ENCODE assay signal across 11 cellular contexts in the genomic region with DNA sequence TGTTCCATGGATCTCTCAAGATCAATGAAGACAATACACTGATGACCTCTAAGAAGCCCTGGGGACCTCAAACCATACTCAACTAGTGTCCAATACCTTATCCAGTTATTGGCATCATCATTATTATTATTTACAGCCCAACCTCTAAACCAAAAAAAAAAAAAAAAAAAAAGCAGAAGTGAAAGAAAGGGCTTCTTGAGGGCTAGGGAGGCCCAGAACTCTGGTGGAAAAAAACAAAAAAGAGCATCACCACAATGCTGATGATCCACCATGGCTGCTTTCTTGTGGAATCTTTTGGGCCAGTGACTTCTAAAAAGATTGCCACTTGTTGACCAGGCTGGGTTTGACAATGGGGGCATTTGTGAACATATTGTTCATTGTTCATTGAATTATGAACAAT.
DNase-seq lines count a peak whose midpoint lies in the region; ATAC-seq and TF ChIP-seq lines count a peak whose summit lies in the region.
"Had no signal": no experiment of that assay in that cellular context is flagged by ENCODE, and none has a peak within 500 bp of the region (broad histone marks: within the 10 kb centered on the region; RNA-seq: fewer than 3 reads in every experiment).

No MANE protein-coding gene starts in this region.

- ATAC-seq in GM18511 (IDR thresholded peaks at IDR 0.05; ENCODE audit: unreplicated experiment) = peak; percentile 65
- peak; percentile 73 for ATAC-seq in GM21447 (IDR thresholded peaks at IDR 0.05; ENCODE audit: unreplicated experiment)
- ATAC-seq in HG03139 (IDR thresholded peaks at IDR 0.05; ENCODE audit: unreplicated experiment) = peak; percentile 58
- ATAC-seq: stimulated activated naive CD8-positive, alpha-beta T cell treated with anti-CD3 and anti-CD28 coated beads, Interleukin-15, Interleukin-2, amounts not matched to agents 100 U/mL and 50 U/mL, for 24 hours had no signal

- no peak for TF ChIP-seq POLR2A in transverse colon (IDR thresholded peaks at IDR 0.05)

- TF ChIP-seq EP300 in transverse colon (IDR thresholded peaks at IDR 0.05; ENCODE audit: low read depth) = no peak

- DNase-seq in OCI-M1 (lab: John Stamatoyannopoulos, UW) = peak; percentile 48
- no peak for DNase-seq in transverse colon
- DNase-seq in NCI-H1092 treated with DMSO at 0.1 percent for 48 hours (lab: John Stamatoyannopoulos, UW) = no peak
- no peak for DNase-seq in foreskin melanocyte
- DNase-seq in mesenteric fat pad (ENCODE audit: low spot score) = no peak
- DNase-seq: activated CD4-positive, alpha-beta memory T cell treated with anti-CD3 and anti-CD28 coated beads for 36 hours; SHP77; stimulated activated naive CD8-positive, alpha-beta T cell treated with anti-CD3 and anti-CD28 coated beads, Interleukin-15, Interleukin-2, amounts not matched to agents 100 U/mL and 50 U/mL, for 24 hours had no signal

- H3K4me3 ChIP-seq in transverse colon = no peak overlapping the region

- no peaks in the 10 kb centered on the region for H3K4me1 ChIP-seq in transverse colon

- no peak for TF ChIP-seq CTCF in transverse colon (IDR thresholded peaks at IDR 0.05)

- in situ Hi-C loops in transverse colon (cut with MboI; ENCODE audit: low pct_ligation_motif_present in 1 of 4, low pct_unique_long_range_greater_than_20kb in 1 of 4, low sequenced_read_pairs in 3 of 4) = no loop called here

- no peak overlapping the region for H3K27ac ChIP-seq in transverse colon

- H3K27me3 ChIP-seq in transverse colon = no peaks in the 10 kb centered on the region

- intact Hi-C loops in transverse colon (cut with DNase I; ENCODE audit: low total_unique reads) = no loop called here

- no peaks in the 10 kb centered on the region for H3K9me3 ChIP-seq in transverse colon

- H3K36me3 ChIP-seq in transverse colon = no peaks in the 10 kb centered on the region
